In genomic region chr17:57255776-57256681, GRCh38 we compare ENCODE assay signal across 8 cellular contexts. TPM values are rescaled to one million over a fixed set of nuclear protein-coding genes. Genes with fewer than 3 reads are reported as not detected.
A peak's percentile ranks its signal among the peaks of the same experiment; 100 is the strongest.
DNase-seq lines count a peak whose midpoint lies in the region; ATAC-seq and TF ChIP-seq lines count a peak whose summit lies in the region.

Gene MSI2 (plus strand): TSS chr17:57256523. CDS start chr17:57256743, 220 bp downstream.

- H3K27ac ChIP-seq in colonic mucosa: peak within 1 kb of the TSS; percentile 76

- peak within 1 kb of the TSS; percentile 83 for H3K4me3 ChIP-seq in colonic mucosa

- H3K9me3 ChIP-seq in colonic mucosa: no peaks in the 10 kb centered on the region

- H3K27me3 ChIP-seq in colonic mucosa: no peaks in the 10 kb centered on the region

- intact Hi-C loops in colonic mucosa (cut with DNase I): no loop called here
- intact Hi-C loops in left colon (cut with DNase I, micrococcal nuclease): no loop called here

- no peaks in the 10 kb centered on the region for H3K36me3 ChIP-seq in colonic mucosa

- CTCF ChIA-PET in activated CD4-positive, alpha-beta T cell treated with anti-CD3 and anti-CD28 coated beads, Interleukin-2, amount 10 ng/mL, durations not matched to agents 7 days and 5 days (lab: Charles Lee): interaction anchor here (0.7 to 3.7 kb wide), 2 partner anchors 12 to 460 kb away, joined by 3 to 18 read pairs; no protein-coding TSS in a partner anchor

- peak within 1 kb of the TSS; percentile 93 for H3K27ac Mint-ChIP-seq in activated CD4-positive, alpha-beta T cell treated with anti-CD3 and anti-CD28 coated beads, Interleukin-2, amount 10 ng/mL, durations not matched to agents 7 days and 5 days

- H3K4me1 ChIP-seq in colonic mucosa: no peaks in the 10 kb centered on the region

- H3K9me3 Mint-ChIP-seq in activated CD4-positive, alpha-beta T cell treated with anti-CD3 and anti-CD28 coated beads, Interleukin-2, amount 10 ng/mL, durations not matched to agents 7 days and 5 days: no peaks in the 10 kb centered on the region

- TF ChIP-seq CTCF in colonic mucosa (IDR thresholded peaks at IDR 0.05): no peak

- peaks cover 10% of the 10 kb centered on the region for H3K27me3 Mint-ChIP-seq in activated CD4-positive, alpha-beta T cell treated with anti-CD3 and anti-CD28 coated beads, Interleukin-2, amount 10 ng/mL, durations not matched to agents 7 days and 5 days

- peak within 1 kb of the TSS; percentile 73 to 83 for H3K9ac ChIP-seq in colonic mucosa (ENCODE audit: low read depth in 2 of 2, low read length in 2 of 2)

- peaks cover 27% of the 10 kb centered on the region for H3K36me3 Mint-ChIP-seq in activated CD4-positive, alpha-beta T cell treated with anti-CD3 and anti-CD28 coated beads, Interleukin-2, amount 10 ng/mL, durations not matched to agents 7 days and 5 days (ENCODE audit: low read depth)

- H3K4me1 Mint-ChIP-seq in activated CD4-positive, alpha-beta T cell treated with anti-CD3 and anti-CD28 coated beads, Interleukin-2, amount 10 ng/mL, durations not matched to agents 7 days and 5 days: peaks cover 46% of the 10 kb centered on the region

- ATAC-seq in GM18907 (IDR thresholded peaks at IDR 0.05; ENCODE audit: unreplicated experiment) (peak; percentile 65), HG03139 (IDR thresholded peaks at IDR 0.05; ENCODE audit: unreplicated experiment) (peak; percentile 69), left colon (peak; percentile 82)

- POLR2A ChIA-PET in activated CD4-positive, alpha-beta T cell treated with anti-CD3 and anti-CD28 coated beads, Interleukin-2, amount 10 ng/mL, durations not matched to agents 7 days and 5 days (lab: Charles Lee): interaction anchor here (0.6 kb wide), 1 partner anchor 28 kb away, joined by 3 read pairs; no protein-coding TSS in a partner anchor

- DNase-seq in A172 (ENCODE audit: low spot score) (peak; percentile 75), NCI-H460 (ENCODE audit: extremely low read depth, low read depth) (peak; percentile 80), colonic mucosa (peak; percentile 94), left colon (peak; percentile 95 to 97)
- peak; percentile 91 for DNase-seq in activated CD4-positive, alpha-beta T cell treated with anti-CD3 and anti-CD28 coated beads, Interleukin-2, amount 10 ng/mL, durations not matched to agents 7 days and 5 days
- peak; percentile 77 to 84 (median 82) for DNase-seq in stimulated activated CD4-positive, alpha-beta T cell treated with anti-CD3 and anti-CD28 coated beads, Interleukin-1b, Interleukin-23, amount 100 ng/mL, for 24 hours (ENCODE audit: low read depth in 4 of 4, low spot score in 1 of 4)

- H3K4me3 Mint-ChIP-seq in activated CD4-positive, alpha-beta T cell treated with anti-CD3 and anti-CD28 coated beads, Interleukin-2, amount 10 ng/mL, durations not matched to agents 7 days and 5 days: peak within 1 kb of the TSS; percentile 85

RNA-seq across cellular contexts. Expression of gene MSI2, which starts in this region (rescaled TPM):
- total RNA-seq in A172 (2014; rRNA removed; shearing (Covaris generic)): 39.4 and 47.9 TPM in 2 replicates
- 24.7 and 29.5 TPM in 2 replicates for total RNA-seq in NCI-H460 (2014; rRNA removed; shearing (Covaris generic))
- 24.7 and 29.3 TPM in 2 replicates for polyA plus RNA-seq in NCI-H460 (2014; cell fraction: nucleus; rRNA removed)
- 10 to 100 TPM; 87.6 to 96.0 TPM for total RNA-seq in activated CD4-positive, alpha-beta T cell treated with anti-CD3 and anti-CD28 coated beads, Interleukin-2, amount 10 ng/mL, durations not matched to agents 7 days and 5 days
- total RNA-seq in colonic mucosa (10 to 100 TPM; 61.6 to 75.4 TPM), left colon (10 to 100 TPM; 65.5 to 81.0 TPM)

Comparison
In these comparisons a context has a peak if more than half of its experiments do, and no peak if none do; other contexts are left out.
1. Peak in every context shown above with its lines: DNase-seq, ATAC-seq, H3K4me3 ChIP-seq and H3K27ac ChIP-seq.